ENCODE assay signal across 13 cellular contexts in the genomic region with DNA sequence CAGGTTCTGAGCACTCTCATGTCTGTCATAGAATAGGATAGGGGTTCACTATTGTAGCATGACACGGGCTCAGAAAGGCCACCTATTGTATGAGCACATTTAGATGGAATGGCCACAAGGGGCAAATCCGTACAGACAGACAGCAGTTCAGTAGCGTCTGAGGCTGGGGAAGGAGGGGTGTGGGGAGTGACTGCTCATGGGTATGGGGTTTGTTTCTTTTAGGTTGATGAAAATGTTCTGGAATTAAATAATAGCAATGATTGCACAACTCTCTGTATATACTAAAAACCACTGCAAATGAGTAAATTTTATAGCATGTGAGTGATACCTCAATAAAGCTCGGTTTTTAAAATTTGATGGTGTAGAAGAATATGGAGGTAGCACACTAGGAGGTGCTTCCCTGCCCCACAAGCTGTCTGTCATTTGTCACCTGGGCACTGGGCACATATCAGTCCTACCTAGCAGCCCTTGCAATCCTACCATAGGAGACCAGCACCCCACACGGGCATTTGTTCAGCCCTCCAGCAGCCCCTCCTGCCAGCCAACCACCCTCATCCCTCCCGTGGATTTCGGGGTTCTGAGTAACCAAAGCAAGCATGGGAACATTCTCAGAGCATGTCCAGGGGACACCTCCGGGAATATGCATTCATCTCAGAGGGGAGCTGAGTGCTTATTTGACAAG. TPM values are rescaled to one million over a fixed set of nuclear protein-coding genes. Genes with fewer than 3 reads are reported as not detected.
DNase-seq lines count a peak whose midpoint lies in the region; ATAC-seq and TF ChIP-seq lines count a peak whose summit lies in the region.
"Had no signal": no experiment of that assay in that cellular context is flagged by ENCODE, and none has a peak within 500 bp of the region (broad histone marks: within the 10 kb centered on the region; RNA-seq: fewer than 3 reads in every experiment).

No MANE protein-coding gene starts in this region.

- H3K4me1 ChIP-seq in adipocyte (ENCODE audit: control insufficient read depth, insufficient read depth, low read length): peaks cover 4% of the 10 kb centered on the region

- H3K9ac ChIP-seq in adipocyte (ENCODE audit: low read length): no peak overlapping the region

- H3K36me3 Mint-ChIP-seq in activated naive CD8-positive, alpha-beta T cell: no peaks in the 10 kb centered on the region
- H3K36me3 Mint-ChIP-seq in activated naive CD8-positive, alpha-beta T cell treated with anti-CD3 and anti-CD28 coated beads for 36 hours: no peaks in the 10 kb centered on the region
- H3K36me3 Mint-ChIP-seq in memory B cell (no peaks in the 10 kb centered on the region), type B pancreatic cell (no peaks in the 10 kb centered on the region)
- H3K36me3 Mint-ChIP-seq: IgD-negative memory B cell had no signal

- H3K36me3 ChIP-seq in adipocyte (ENCODE audit: control insufficient read depth, insufficient read depth, low read length, severe bottlenecking): no peaks in the 10 kb centered on the region

- H3K4me1 Mint-ChIP-seq in activated naive CD8-positive, alpha-beta T cell (ENCODE audit: low read depth): peaks cover 16% of the 10 kb centered on the region
- H3K4me1 Mint-ChIP-seq in activated naive CD8-positive, alpha-beta T cell treated with anti-CD3 and anti-CD28 coated beads for 36 hours: peaks cover 15% of the 10 kb centered on the region
- H3K4me1 Mint-ChIP-seq in memory B cell: peaks cover 22% of the 10 kb centered on the region
- peaks cover 31% of the 10 kb centered on the region for H3K4me1 Mint-ChIP-seq in type B pancreatic cell (ENCODE audit: unreplicated experiment)

- no peaks in the 10 kb centered on the region for H3K27me3 ChIP-seq in adipocyte (replicated peaks; ENCODE audit: control insufficient read depth, insufficient read depth, low read length)

- peaks cover 1% of the 10 kb centered on the region for H3K27me3 Mint-ChIP-seq in activated naive CD8-positive, alpha-beta T cell
- no peaks in the 10 kb centered on the region for H3K27me3 Mint-ChIP-seq in activated naive CD8-positive, alpha-beta T cell treated with anti-CD3 and anti-CD28 coated beads for 36 hours
- H3K27me3 Mint-ChIP-seq in memory B cell: peaks cover 2% of the 10 kb centered on the region
- peaks cover 7% of the 10 kb centered on the region for H3K27me3 Mint-ChIP-seq in type B pancreatic cell

- TF ChIP-seq CTCF in type B pancreatic cell (conservative IDR thresholded peaks at IDR 0.05): peak; percentile 32

- H3K4me3 Mint-ChIP-seq in activated naive CD8-positive, alpha-beta T cell: peak overlapping the region; percentile 66
- H3K4me3 Mint-ChIP-seq in activated naive CD8-positive, alpha-beta T cell treated with anti-CD3 and anti-CD28 coated beads for 36 hours: no peak overlapping the region
- H3K4me3 Mint-ChIP-seq in memory B cell (peak overlapping the region; percentile 41), type B pancreatic cell (no peak overlapping the region)

- no peaks in the 10 kb centered on the region for H3K9me3 Mint-ChIP-seq in activated naive CD8-positive, alpha-beta T cell (ENCODE audit: low read depth)
- H3K9me3 Mint-ChIP-seq in activated naive CD8-positive, alpha-beta T cell treated with anti-CD3 and anti-CD28 coated beads for 36 hours: peaks cover 1% of the 10 kb centered on the region
- peaks cover 2% of the 10 kb centered on the region for H3K9me3 Mint-ChIP-seq in memory B cell
- no peaks in the 10 kb centered on the region for H3K9me3 Mint-ChIP-seq in type B pancreatic cell
- H3K9me3 Mint-ChIP-seq: IgD-negative memory B cell had no signal

- no peak overlapping the region for H3K4me3 ChIP-seq in adipocyte (ENCODE audit: low read length)
- H3K4me3 ChIP-seq: psoas muscle had no signal

- H3K27ac Mint-ChIP-seq in activated naive CD8-positive, alpha-beta T cell: no peak overlapping the region
- H3K27ac Mint-ChIP-seq in activated naive CD8-positive, alpha-beta T cell treated with anti-CD3 and anti-CD28 coated beads for 36 hours: no peak overlapping the region
- peak overlapping the region; percentile 66 for H3K27ac Mint-ChIP-seq in memory B cell
- H3K27ac Mint-ChIP-seq in type B pancreatic cell: no peak overlapping the region
- H3K27ac Mint-ChIP-seq: IgD-negative memory B cell had no signal

- no peaks in the 10 kb centered on the region for H3K9me3 ChIP-seq in adipocyte (ENCODE audit: control insufficient read depth, low read length)
- H3K9me3 ChIP-seq: psoas muscle had no signal

- ATAC-seq in memory B cell (ENCODE audit: low read depth): no peak

- DNase-seq in activated naive CD8-positive, alpha-beta T cell treated with anti-CD3 and anti-CD28 coated beads for 36 hours: no peak
- DNase-seq in adipocyte (ENCODE audit: low read depth) (peak; percentile 75), memory B cell (ENCODE audit: low spot score in 2 of 2) (no peak), type B pancreatic cell (ENCODE audit: extremely low spot score, unreplicated experiment) (no peak), OCI-M1 (lab: John Stamatoyannopoulos, UW) (no peak), kidney glomerular epithelial cell (lab: John Stamatoyannopoulos, UW) (no peak)
- no peak for DNase-seq in activated T-cell treated with anti-CD3 and anti-CD28 coated beads, Interleukin-2, amount 50 U/mL, for 48 hours
- DNase-seq: activated CD8-positive, alpha-beta memory T cell treated with anti-CD3 and anti-CD28 coated beads for 24 hours; effector memory CD4-positive, alpha-beta T cell; psoas muscle had no signal

RNA-seq across cellular contexts. Expression of a gene that starts 35.2 kb away (rescaled TPM):
- total RNA-seq in activated naive CD8-positive, alpha-beta T cell treated with anti-CD3 and anti-CD28 coated beads for 36 hours: not detected
- 27.9 and 30.1 TPM in 2 replicates for total RNA-seq in type B pancreatic cell (ENCODE audit: low replicate concordance)
- total RNA-seq: lung microvascular endothelial cell had no signal

Comparison
In these comparisons a context has a peak if more than half of its experiments do, and no peak if none do; other contexts are left out.
1. H3K4me3 Mint-ChIP-seq: peak in activated naive CD8-positive, alpha-beta T cell (single experiment) and memory B cell (single experiment); none in activated naive CD8-positive, alpha-beta T cell treated with anti-CD3 and anti-CD28 coated beads for 36 hours (single experiment) and type B pancreatic cell (single experiment).
2. RNA of a gene that starts 35.2 kb away (total RNA-seq): 27.9 to 30.1 TPM in type B pancreatic cell; not detected in activated naive CD8-positive, alpha-beta T cell treated with anti-CD3 and anti-CD28 coated beads for 36 hours; every median in the first group is over 10 times any median in the second.